Comparison of ENCODE assay signal across 12 cellular contexts in the genomic region with DNA sequence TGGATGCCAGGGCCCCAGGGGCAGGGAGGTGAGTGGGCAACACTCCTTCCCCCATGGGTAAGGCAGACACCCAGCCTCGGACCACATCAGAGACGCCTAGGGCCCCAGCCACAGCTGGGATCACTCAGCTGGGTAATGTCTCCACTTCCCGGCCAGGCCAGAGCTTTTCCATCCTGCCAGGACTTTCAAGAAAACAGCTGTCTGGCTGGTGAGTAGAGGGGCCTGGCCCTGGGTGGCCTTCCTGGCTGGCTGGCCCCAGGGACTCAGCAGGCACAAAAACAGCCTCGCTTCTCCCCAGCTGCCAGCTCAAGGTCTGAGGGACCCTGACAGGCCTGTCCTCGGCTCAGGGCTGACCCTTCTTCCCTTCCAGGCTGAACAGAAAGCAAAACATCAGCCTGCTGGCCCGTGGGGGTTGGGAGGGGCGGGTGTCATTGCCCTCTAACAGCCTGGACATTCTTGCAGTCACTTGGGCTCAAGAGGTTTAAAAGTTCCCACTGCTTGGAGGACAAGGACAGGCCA. TPM values are rescaled to one million over a fixed set of nuclear protein-coding genes. Genes with fewer than 3 reads are reported as not detected.
DNase-seq lines count a peak whose midpoint lies in the region; ATAC-seq and TF ChIP-seq lines count a peak whose summit lies in the region.
"Had no signal": no experiment of that assay in that cellular context is flagged by ENCODE, and none has a peak within 500 bp of the region (broad histone marks: within the 10 kb centered on the region; RNA-seq: fewer than 3 reads in every experiment).

No MANE protein-coding gene starts in this region.

- CTCF ChIA-PET in activated CD8-positive, alpha-beta T cell treated with anti-CD3 and anti-CD28 coated beads for 36 hours (lab: Charles Lee): interaction anchor here (0.7 kb wide), 1 partner anchor 79 kb away, joined by 3 read pairs; no protein-coding TSS in a partner anchor

- H3K27me3 ChIP-seq in NT2/D1 (ENCODE audit: insufficient read depth, insufficient read length) (no peaks in the 10 kb centered on the region), thoracic aorta (replicated peaks; ENCODE audit: insufficient read depth) (no peaks in the 10 kb centered on the region)

- H3K4me3 Mint-ChIP-seq in activated CD8-positive, alpha-beta T cell treated with anti-CD3 and anti-CD28 coated beads for 36 hours: no peak overlapping the region
- H3K4me3 Mint-ChIP-seq in activated T-helper 2 cell treated with anti-CD3 and anti-CD28 coated beads, Interferon-gamma antibody, Interleukin-2, Interleukin-4, amounts not matched to agents 10 μg/mL and 5 μg/mL and 100 μg/mL, durations not matched to agents 14 hours and 24 hours and 36 hours (ENCODE audit: low read depth): no peak overlapping the region
- H3K4me3 Mint-ChIP-seq: activated CD4-positive, alpha-beta T cell treated with anti-CD3 and anti-CD28 coated beads for 36 hours; brain; CD4-positive, alpha-beta memory T cell; neural crest cell had no signal

- peaks cover 13% of the 10 kb centered on the region for H3K4me1 ChIP-seq in NT2/D1 (ENCODE audit: insufficient read depth, insufficient read length)
- no peaks in the 10 kb centered on the region for H3K4me1 ChIP-seq in mucosa of descending colon (ENCODE audit: low read depth)
- H3K4me1 ChIP-seq in thoracic aorta (ENCODE audit: control insufficient read depth in 1 of 2, low read depth in 2 of 2): peaks cover 7 to 25% of the 10 kb centered on the region in 2 donors

- H3K27ac Mint-ChIP-seq in activated CD8-positive, alpha-beta T cell treated with anti-CD3 and anti-CD28 coated beads for 36 hours: no peak overlapping the region
- H3K27ac Mint-ChIP-seq in activated T-helper 2 cell treated with anti-CD3 and anti-CD28 coated beads, Interferon-gamma antibody, Interleukin-2, Interleukin-4, amounts not matched to agents 10 μg/mL and 5 μg/mL and 100 μg/mL, durations not matched to agents 14 hours and 24 hours and 36 hours: no peak overlapping the region
- H3K27ac Mint-ChIP-seq: activated CD4-positive, alpha-beta T cell treated with anti-CD3 and anti-CD28 coated beads for 36 hours; brain; CD4-positive, alpha-beta memory T cell had no signal

- TF ChIP-seq CTCF in fibroblast of the aortic adventitia (IDR thresholded peaks at IDR 0.05; ENCODE audit: insufficient read depth, low read length) (no peak), mucosa of descending colon (IDR thresholded peaks at IDR 0.05) (no peak), thoracic aorta (IDR thresholded peaks at IDR 0.05) (no peak)
- TF ChIP-seq CTCF in activated CD8-positive, alpha-beta T cell treated with anti-CD3 and anti-CD28 coated beads for 36 hours (IDR thresholded peaks at IDR 0.05): no peak

- H3K9ac ChIP-seq in NT2/D1 (ENCODE audit: insufficient read length, low read depth): peak overlapping the region; percentile 47

- H3K27me3 Mint-ChIP-seq in activated CD8-positive, alpha-beta T cell treated with anti-CD3 and anti-CD28 coated beads for 36 hours: peaks cover 4% of the 10 kb centered on the region
- H3K27me3 Mint-ChIP-seq in activated T-helper 2 cell treated with anti-CD3 and anti-CD28 coated beads, Interferon-gamma antibody, Interleukin-2, Interleukin-4, amounts not matched to agents 10 μg/mL and 5 μg/mL and 100 μg/mL, durations not matched to agents 14 hours and 24 hours and 36 hours (ENCODE audit: low read depth): peaks cover 5% of the 10 kb centered on the region

- H3K9me3 Mint-ChIP-seq in activated CD8-positive, alpha-beta T cell treated with anti-CD3 and anti-CD28 coated beads for 36 hours: no peaks in the 10 kb centered on the region
- no peaks in the 10 kb centered on the region for H3K9me3 Mint-ChIP-seq in activated T-helper 2 cell treated with anti-CD3 and anti-CD28 coated beads, Interferon-gamma antibody, Interleukin-2, Interleukin-4, amounts not matched to agents 10 μg/mL and 5 μg/mL and 100 μg/mL, durations not matched to agents 14 hours and 24 hours and 36 hours

- H3K36me3 Mint-ChIP-seq in activated CD8-positive, alpha-beta T cell treated with anti-CD3 and anti-CD28 coated beads for 36 hours (ENCODE audit: low read depth): no peaks in the 10 kb centered on the region
- H3K36me3 Mint-ChIP-seq in activated T-helper 2 cell treated with anti-CD3 and anti-CD28 coated beads, Interferon-gamma antibody, Interleukin-2, Interleukin-4, amounts not matched to agents 10 μg/mL and 5 μg/mL and 100 μg/mL, durations not matched to agents 14 hours and 24 hours and 36 hours (ENCODE audit: low read depth): no peaks in the 10 kb centered on the region
- H3K36me3 Mint-ChIP-seq: brain; CD4-positive, alpha-beta memory T cell had no signal

- no peaks in the 10 kb centered on the region for H3K4me1 Mint-ChIP-seq in activated CD8-positive, alpha-beta T cell treated with anti-CD3 and anti-CD28 coated beads for 36 hours (ENCODE audit: low read depth)
- H3K4me1 Mint-ChIP-seq in activated T-helper 2 cell treated with anti-CD3 and anti-CD28 coated beads, Interferon-gamma antibody, Interleukin-2, Interleukin-4, amounts not matched to agents 10 μg/mL and 5 μg/mL and 100 μg/mL, durations not matched to agents 14 hours and 24 hours and 36 hours (ENCODE audit: low read depth): no peaks in the 10 kb centered on the region
- H3K4me1 Mint-ChIP-seq: activated CD4-positive, alpha-beta T cell treated with anti-CD3 and anti-CD28 coated beads for 36 hours; CD4-positive, alpha-beta memory T cell had no signal

- intact Hi-C loops in mucosa of descending colon (cut with DNase I, micrococcal nuclease): no loop called here
- intact Hi-C loops in activated CD8-positive, alpha-beta T cell treated with anti-CD3 and anti-CD28 coated beads for 36 hours (cut with micrococcal nuclease): no loop called here
- intact Hi-C loops in activated T-helper 2 cell treated with anti-CD3 and anti-CD28 coated beads, Interferon-gamma antibody, Interleukin-2, Interleukin-4, amounts not matched to agents 10 μg/mL and 5 μg/mL and 100 μg/mL, durations not matched to agents 14 hours and 24 hours and 36 hours (cut with micrococcal nuclease): no loop called here

- POLR2A ChIA-PET in activated CD8-positive, alpha-beta T cell treated with anti-CD3 and anti-CD28 coated beads for 36 hours (lab: Charles Lee): no interaction called here

- H3K27ac ChIP-seq in thoracic aorta: peak overlapping the region; percentile 79 to 93

- H3K9me3 ChIP-seq in NT2/D1 (ENCODE audit: insufficient read depth, low read length): peaks cover 9% of the 10 kb centered on the region; the same call in 1 of the 2 replicates
- H3K9me3 ChIP-seq in mucosa of descending colon: no peaks in the 10 kb centered on the region
- H3K9me3 ChIP-seq in thoracic aorta: no peaks in the 10 kb centered on the region

- DNase-seq in NT2/D1 (ENCODE audit: low read depth, low spot score) (no peak), fibroblast of the aortic adventitia (ENCODE audit: low read depth) (peak; percentile 73), mucosa of descending colon (peak in 2 of 3 donors; percentile 32 to 42), thoracic aorta (ENCODE audit: low spot score) (no peak), Ammon's horn (ENCODE audit: low spot score) (no peak)
- DNase-seq in activated CD8-positive, alpha-beta T cell treated with anti-CD3 and anti-CD28 coated beads for 36 hours: no peak
- DNase-seq in activated T-helper 2 cell treated with anti-CD3 and anti-CD28 coated beads, Interferon-gamma antibody, Interleukin-2, Interleukin-4, amounts not matched to agents 10 μg/mL and 5 μg/mL and 100 μg/mL, durations not matched to agents 14 hours and 24 hours and 36 hours (ENCODE audit: low spot score): no peak
- DNase-seq: activated CD4-positive, alpha-beta T cell treated with anti-CD3 and anti-CD28 coated beads for 36 hours; CD4-positive, alpha-beta memory T cell had no signal

- no peak overlapping the region for H3K4me3 ChIP-seq in NT2/D1 (ENCODE audit: insufficient read length, low read depth)
- no peak overlapping the region for H3K4me3 ChIP-seq in fibroblast of the aortic adventitia (ENCODE audit: low read depth, low read length)
- H3K4me3 ChIP-seq in mucosa of descending colon: no peak overlapping the region
- peak overlapping the region; percentile 55 for H3K4me3 ChIP-seq in thoracic aorta

- H3K36me3 ChIP-seq in NT2/D1 (ENCODE audit: insufficient read depth, insufficient read length, low read length): no peaks in the 10 kb centered on the region
- no peaks in the 10 kb centered on the region for H3K36me3 ChIP-seq in mucosa of descending colon (ENCODE audit: low read depth)
- no peaks in the 10 kb centered on the region for H3K36me3 ChIP-seq in thoracic aorta

- ATAC-seq in mucosa of descending colon (peak; percentile 13), thoracic aorta (ENCODE audit: insufficient number of reproducible peaks, low FRiP score, low read depth) (no peak), GM19463 (IDR thresholded peaks at IDR 0.05; ENCODE audit: unreplicated experiment) (no peak)
- no peak for ATAC-seq in activated CD8-positive, alpha-beta T cell treated with anti-CD3 and anti-CD28 coated beads for 36 hours
- ATAC-seq: activated CD4-positive, alpha-beta T cell treated with anti-CD3 and anti-CD28 coated beads for 36 hours had no signal

RNA-seq across cellular contexts. Expression of gene JPH3, which starts 45.3 kb away (rescaled TPM):
- not detected in 2 replicates for total RNA-seq in fibroblast of the aortic adventitia (ENCODE audit: low replicate concordance)
- 1 to 10 TPM in 1 of 3 donors, under 1 TPM in 2; 0.17 to 2.1 (median 0.84) TPM for total RNA-seq in mucosa of descending colon
- not detected for total RNA-seq in thoracic aorta
- under 1 TPM; 0.07 to 0.09 TPM for total RNA-seq in activated CD8-positive, alpha-beta T cell treated with anti-CD3 and anti-CD28 coated beads for 36 hours
- total RNA-seq in activated T-helper 2 cell treated with anti-CD3 and anti-CD28 coated beads, Interferon-gamma antibody, Interleukin-2, Interleukin-4, amounts not matched to agents 10 μg/mL and 5 μg/mL and 100 μg/mL, durations not matched to agents 14 hours and 24 hours and 36 hours: 0.11 and 0.16 TPM in 2 replicates

Comparison
In these comparisons a context has a peak if more than half of its experiments do, and no peak if none do; other contexts are left out.
1. DNase-seq: peak in fibroblast of the aortic adventitia (single experiment) and mucosa of descending colon (2 of 3); none in NT2/D1 (single experiment), thoracic aorta (single experiment), activated CD8-positive, alpha-beta T cell treated with anti-CD3 and anti-CD28 coated beads for 36 hours (single experiment), Ammon's horn (single experiment) and activated T-helper 2 cell treated with anti-CD3 and anti-CD28 coated beads, Interferon-gamma antibody, Interleukin-2, Interleukin-4, amounts not matched to agents 10 μg/mL and 5 μg/mL and 100 μg/mL, durations not matched to agents 14 hours and 24 hours and 36 hours (single experiment).